Comparison of ENCODE assay signal across 8 cellular contexts in genomic region chr19:9834302-9834725, GRCh38. TPM values are rescaled to one million over a fixed set of nuclear protein-coding genes. Genes with fewer than 3 reads are reported as not detected.
DNase-seq lines count a peak whose midpoint lies in the region; ATAC-seq and TF ChIP-seq lines count a peak whose summit lies in the region.

No MANE protein-coding gene starts in this region.

- no peaks in the 10 kb centered on the region for H3K27me3 ChIP-seq in DOHH2 (ENCODE audit: control insufficient read depth, low read length)
- H3K27me3 ChIP-seq in Peyer's patch, result no peaks in the 10 kb centered on the region
- H3K27me3 ChIP-seq in esophagus muscularis mucosa, result no peaks in the 10 kb centered on the region
- no peaks in the 10 kb centered on the region for H3K27me3 ChIP-seq in psoas muscle (ENCODE audit: insufficient read depth in 3 of 3, low read length in 2 of 3)

- H3K9me3 ChIP-seq in DOHH2 (ENCODE audit: control insufficient read depth, insufficient read depth, low read length) (no peaks in the 10 kb centered on the region), Peyer's patch (no peaks in the 10 kb centered on the region), esophagus muscularis mucosa (no peaks in the 10 kb centered on the region), psoas muscle (no peaks in the 10 kb centered on the region)

- intact Hi-C loops in esophagus muscularis mucosa (cut with DNase I), result no loop called here
- intact Hi-C loops in psoas muscle (cut with DNase I), result loop anchor here in 1 of 2 donors (10.0 kb wide), 1 partner anchor 500 kb away; the partner anchor contains the start of genes ICAM3 and RAVER1

- peaks cover 6% of the 10 kb centered on the region; the same call in 1 of the 2 replicates for H4K20me1 ChIP-seq in DOHH2 (ENCODE audit: control insufficient read depth, insufficient read depth, low read depth, low read length)

- H3K4me1 ChIP-seq in DOHH2 (ENCODE audit: control insufficient read depth, low read length), result peaks cover 18% of the 10 kb centered on the region
- peaks cover 0 to 17% (median 7%) of the 10 kb centered on the region in 4 donors for H3K4me1 ChIP-seq in Peyer's patch
- H3K4me1 ChIP-seq in esophagus muscularis mucosa, result peaks cover 12 to 43% (median 26%) of the 10 kb centered on the region in 4 donors
- H3K4me1 ChIP-seq in psoas muscle, result peaks cover 12% of the 10 kb centered on the region

- TF ChIP-seq EP300 in esophagus muscularis mucosa (IDR thresholded peaks at IDR 0.05), result no peak

- peaks cover 6% of the 10 kb centered on the region; the same call in 1 of the 2 replicates for H3F3A ChIP-seq in DOHH2 (ENCODE audit: control insufficient read depth, insufficient read depth)

- H3K9me2 ChIP-seq in DOHH2 (replicated peaks; ENCODE audit: control insufficient read depth, low read length), result no peaks in the 10 kb centered on the region

- peak overlapping the region; percentile 58 for H3K4me2 ChIP-seq in DOHH2 (ENCODE audit: low read length)

- DNase-seq in Peyer's patch (no peak), esophagus muscularis mucosa (ENCODE audit: extremely low spot score) (no peak), psoas muscle (no peak), NCI-H2196 (lab: John Stamatoyannopoulos, UW; ENCODE audit: unreplicated experiment) (no peak), RPMI8226 (no peak), GM03348 (ENCODE audit: low spot score) (no peak)

- ATAC-seq in psoas muscle, result no peak
- ATAC-seq in HG03025 (IDR thresholded peaks at IDR 0.05; ENCODE audit: low FRiP score, unreplicated experiment), result no peak

- H3K79me2 ChIP-seq in DOHH2 (ENCODE audit: control insufficient read depth, low read length), result peaks cover 50% of the 10 kb centered on the region

- H3K27ac ChIP-seq in DOHH2 (ENCODE audit: low read depth, low read length), result no peak overlapping the region
- peak overlapping the region in 2 of 4 donors; percentile 52 to 83 for H3K27ac ChIP-seq in Peyer's patch
- peak overlapping the region; percentile 76 to 84 (median 80) for H3K27ac ChIP-seq in esophagus muscularis mucosa (replicated peaks in 1 of 4)
- peak overlapping the region; percentile 48 for H3K27ac ChIP-seq in psoas muscle

- peaks cover 36% of the 10 kb centered on the region for H3K36me3 ChIP-seq in DOHH2 (ENCODE audit: control insufficient read depth, low read length)
- peaks cover 0 to 24% (median 0%) of the 10 kb centered on the region in 3 donors for H3K36me3 ChIP-seq in Peyer's patch
- peaks cover 0 to 36% (median 21%) of the 10 kb centered on the region in 4 donors for H3K36me3 ChIP-seq in esophagus muscularis mucosa
- H3K36me3 ChIP-seq in psoas muscle (ENCODE audit: insufficient read depth in 1 of 2, low read depth in 1 of 2), result peaks cover 0 to 29% of the 10 kb centered on the region in 2 donors

- TF ChIP-seq POLR2A in Peyer's patch (IDR thresholded peaks at IDR 0.05) (no peak), esophagus muscularis mucosa (IDR thresholded peaks at IDR 0.05; ENCODE audit: low read depth) (no peak)

- H3K4me3 ChIP-seq in DOHH2 (ENCODE audit: low read length), result peak overlapping the region; percentile 98
- peak overlapping the region; percentile 90 to 100 (median 94) for H3K4me3 ChIP-seq in Peyer's patch
- H3K4me3 ChIP-seq in esophagus muscularis mucosa, result peak overlapping the region; percentile 88 to 99 (median 96)
- peak overlapping the region; percentile 96 for H3K4me3 ChIP-seq in psoas muscle

- no peak for TF ChIP-seq CTCF in DOHH2 (IDR thresholded peaks at IDR 0.05; ENCODE audit: low read depth, low read length, poor library complexity, severe bottlenecking)
- TF ChIP-seq CTCF in Peyer's patch (IDR thresholded peaks at IDR 0.05), result no peak
- TF ChIP-seq CTCF in esophagus muscularis mucosa (IDR thresholded peaks at IDR 0.05), result no peak
- no peak for TF ChIP-seq CTCF in psoas muscle (IDR thresholded peaks at IDR 0.05)

- 67% methylated on average over 6 of the region's 6 CpGs for WGBS in esophagus muscularis mucosa
- WGBS in psoas muscle, 3 donors, result 52 to 59% (median 57%) methylated on average over 6 of the region's 6 CpGs

RNA-seq across cellular contexts. Expression of gene PIN1, which starts 0.8 kb away (rescaled TPM):
- total RNA-seq in Peyer's patch (10 to 100 TPM; 35.7 to 89.1 (median 61.1) TPM), esophagus muscularis mucosa (100 to 1,000 TPM; 113 to 183 (median 145) TPM), psoas muscle (10 to 100 TPM; 49.6 to 64.4 (median 56.9) TPM)
- 10 to 100 TPM; 63.9 to 81.1 (median 68.1) TPM for polyA plus RNA-seq in psoas muscle

RNA-seq across cellular contexts. Expression of gene UBL5, which starts 6.6 kb away (rescaled TPM):
- total RNA-seq in Peyer's patch (100 to 1,000 TPM; 177 to 258 (median 207) TPM), esophagus muscularis mucosa (100 to 1,000 TPM; 297 to 717 (median 464) TPM), psoas muscle (100 to 1,000 TPM; 262 to 368 (median 315) TPM)
- 100 to 1,000 TPM; 581 to 659 (median 643) TPM for polyA plus RNA-seq in psoas muscle

RNA-seq across cellular contexts. Expression of gene FBXL12, which starts 15.4 kb away (rescaled TPM):
- total RNA-seq in Peyer's patch (10 to 100 TPM; 39.8 to 87.9 (median 70.8) TPM), esophagus muscularis mucosa (10 to 100 TPM; 15.8 to 32.7 (median 29.2) TPM), psoas muscle (10 to 100 TPM; 10.4 to 22.1 (median 12.9) TPM)
- polyA plus RNA-seq in psoas muscle, result 10 to 100 TPM; 11.4 to 16.6 (median 16.1) TPM
